1 cellular context compared by ENCODE assay signal in the genomic region with DNA sequence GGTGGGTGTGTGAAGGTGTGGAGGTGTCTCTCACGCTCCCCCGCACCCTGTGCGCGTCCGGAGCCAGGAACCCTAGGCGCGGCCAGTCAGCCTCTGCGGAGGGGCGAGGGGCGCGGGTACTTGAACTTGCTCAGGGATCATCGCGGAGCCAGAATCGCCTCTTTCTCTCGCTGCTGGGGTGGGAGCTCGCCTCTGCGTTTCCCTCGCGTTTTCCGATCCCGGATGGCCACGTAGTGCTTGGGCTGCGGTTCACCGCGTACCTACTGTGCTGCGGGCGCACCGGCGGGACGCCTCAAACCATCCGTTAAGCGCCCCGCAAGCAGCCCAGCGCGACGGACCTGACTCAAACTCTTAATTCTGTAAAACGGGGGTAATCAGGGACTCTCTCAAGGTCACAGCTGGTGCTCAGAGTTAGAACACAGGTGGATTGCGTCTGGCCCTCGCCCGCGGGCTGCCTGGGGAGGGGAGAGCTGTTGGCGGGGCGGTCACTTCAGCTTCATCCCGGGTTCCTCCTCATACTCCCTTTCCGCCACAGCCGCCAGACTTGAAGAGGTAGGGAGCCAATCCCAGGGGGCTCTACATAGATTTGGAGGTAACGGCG.
TF ChIP-seq lines count a peak whose summit lies in the region.

No MANE protein-coding gene starts in this region.

TF ChIP-seq in K562, 482 proteins besides CTCF, POLR2A, EP300 and RAD21:
- peak; percentile 57 for TF ChIP-seq FIP1L1 (IDR thresholded peaks at IDR 0.05; ENCODE audit: low read depth, low read length, poor library complexity, severe bottlenecking)
- TF ChIP-seq, protein P1, sequence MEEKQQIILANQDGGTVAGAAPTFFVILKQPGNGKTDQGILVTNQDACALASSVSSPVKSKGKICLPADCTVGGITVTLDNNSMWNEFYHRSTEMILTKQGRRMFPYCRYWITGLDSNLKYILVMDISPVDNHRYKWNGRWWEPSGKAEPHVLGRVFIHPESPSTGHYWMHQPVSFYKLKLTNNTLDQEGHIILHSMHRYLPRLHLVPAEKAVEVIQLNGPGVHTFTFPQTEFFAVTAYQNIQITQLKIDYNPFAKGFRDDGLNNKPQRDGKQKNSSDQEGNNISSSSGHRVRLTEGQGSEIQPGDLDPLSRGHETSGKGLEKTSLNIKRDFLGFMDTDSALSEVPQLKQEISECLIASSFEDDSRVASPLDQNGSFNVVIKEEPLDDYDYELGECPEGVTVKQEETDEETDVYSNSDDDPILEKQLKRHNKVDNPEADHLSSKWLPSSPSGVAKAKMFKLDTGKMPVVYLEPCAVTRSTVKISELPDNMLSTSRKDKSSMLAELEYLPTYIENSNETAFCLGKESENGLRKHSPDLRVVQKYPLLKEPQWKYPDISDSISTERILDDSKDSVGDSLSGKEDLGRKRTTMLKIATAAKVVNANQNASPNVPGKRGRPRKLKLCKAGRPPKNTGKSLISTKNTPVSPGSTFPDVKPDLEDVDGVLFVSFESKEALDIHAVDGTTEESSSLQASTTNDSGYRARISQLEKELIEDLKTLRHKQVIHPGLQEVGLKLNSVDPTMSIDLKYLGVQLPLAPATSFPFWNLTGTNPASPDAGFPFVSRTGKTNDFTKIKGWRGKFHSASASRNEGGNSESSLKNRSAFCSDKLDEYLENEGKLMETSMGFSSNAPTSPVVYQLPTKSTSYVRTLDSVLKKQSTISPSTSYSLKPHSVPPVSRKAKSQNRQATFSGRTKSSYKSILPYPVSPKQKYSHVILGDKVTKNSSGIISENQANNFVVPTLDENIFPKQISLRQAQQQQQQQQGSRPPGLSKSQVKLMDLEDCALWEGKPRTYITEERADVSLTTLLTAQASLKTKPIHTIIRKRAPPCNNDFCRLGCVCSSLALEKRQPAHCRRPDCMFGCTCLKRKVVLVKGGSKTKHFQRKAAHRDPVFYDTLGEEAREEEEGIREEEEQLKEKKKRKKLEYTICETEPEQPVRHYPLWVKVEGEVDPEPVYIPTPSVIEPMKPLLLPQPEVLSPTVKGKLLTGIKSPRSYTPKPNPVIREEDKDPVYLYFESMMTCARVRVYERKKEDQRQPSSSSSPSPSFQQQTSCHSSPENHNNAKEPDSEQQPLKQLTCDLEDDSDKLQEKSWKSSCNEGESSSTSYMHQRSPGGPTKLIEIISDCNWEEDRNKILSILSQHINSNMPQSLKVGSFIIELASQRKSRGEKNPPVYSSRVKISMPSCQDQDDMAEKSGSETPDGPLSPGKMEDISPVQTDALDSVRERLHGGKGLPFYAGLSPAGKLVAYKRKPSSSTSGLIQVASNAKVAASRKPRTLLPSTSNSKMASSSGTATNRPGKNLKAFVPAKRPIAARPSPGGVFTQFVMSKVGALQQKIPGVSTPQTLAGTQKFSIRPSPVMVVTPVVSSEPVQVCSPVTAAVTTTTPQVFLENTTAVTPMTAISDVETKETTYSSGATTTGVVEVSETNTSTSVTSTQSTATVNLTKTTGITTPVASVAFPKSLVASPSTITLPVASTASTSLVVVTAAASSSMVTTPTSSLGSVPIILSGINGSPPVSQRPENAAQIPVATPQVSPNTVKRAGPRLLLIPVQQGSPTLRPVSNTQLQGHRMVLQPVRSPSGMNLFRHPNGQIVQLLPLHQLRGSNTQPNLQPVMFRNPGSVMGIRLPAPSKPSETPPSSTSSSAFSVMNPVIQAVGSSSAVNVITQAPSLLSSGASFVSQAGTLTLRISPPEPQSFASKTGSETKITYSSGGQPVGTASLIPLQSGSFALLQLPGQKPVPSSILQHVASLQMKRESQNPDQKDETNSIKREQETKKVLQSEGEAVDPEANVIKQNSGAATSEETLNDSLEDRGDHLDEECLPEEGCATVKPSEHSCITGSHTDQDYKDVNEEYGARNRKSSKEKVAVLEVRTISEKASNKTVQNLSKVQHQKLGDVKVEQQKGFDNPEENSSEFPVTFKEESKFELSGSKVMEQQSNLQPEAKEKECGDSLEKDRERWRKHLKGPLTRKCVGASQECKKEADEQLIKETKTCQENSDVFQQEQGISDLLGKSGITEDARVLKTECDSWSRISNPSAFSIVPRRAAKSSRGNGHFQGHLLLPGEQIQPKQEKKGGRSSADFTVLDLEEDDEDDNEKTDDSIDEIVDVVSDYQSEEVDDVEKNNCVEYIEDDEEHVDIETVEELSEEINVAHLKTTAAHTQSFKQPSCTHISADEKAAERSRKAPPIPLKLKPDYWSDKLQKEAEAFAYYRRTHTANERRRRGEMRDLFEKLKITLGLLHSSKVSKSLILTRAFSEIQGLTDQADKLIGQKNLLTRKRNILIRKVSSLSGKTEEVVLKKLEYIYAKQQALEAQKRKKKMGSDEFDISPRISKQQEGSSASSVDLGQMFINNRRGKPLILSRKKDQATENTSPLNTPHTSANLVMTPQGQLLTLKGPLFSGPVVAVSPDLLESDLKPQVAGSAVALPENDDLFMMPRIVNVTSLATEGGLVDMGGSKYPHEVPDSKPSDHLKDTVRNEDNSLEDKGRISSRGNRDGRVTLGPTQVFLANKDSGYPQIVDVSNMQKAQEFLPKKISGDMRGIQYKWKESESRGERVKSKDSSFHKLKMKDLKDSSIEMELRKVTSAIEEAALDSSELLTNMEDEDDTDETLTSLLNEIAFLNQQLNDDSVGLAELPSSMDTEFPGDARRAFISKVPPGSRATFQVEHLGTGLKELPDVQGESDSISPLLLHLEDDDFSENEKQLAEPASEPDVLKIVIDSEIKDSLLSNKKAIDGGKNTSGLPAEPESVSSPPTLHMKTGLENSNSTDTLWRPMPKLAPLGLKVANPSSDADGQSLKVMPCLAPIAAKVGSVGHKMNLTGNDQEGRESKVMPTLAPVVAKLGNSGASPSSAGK (IDR thresholded peaks at IDR 0.05) = 0 out of 2 replicates have a peak, but pooled peaks have one; percentile 19
- TF ChIP-seq RBFOX2 (IDR thresholded peaks at IDR 0.05; ENCODE audit: low read depth, low read length) = 0 out of 2 replicates have a peak, but pooled peaks have one; percentile 33
- no peak for TF ChIP-seq KDM5B (IDR thresholded peaks at IDR 0.05; ENCODE audit: insufficient replicate concordance, low read depth, low read length)
- TF ChIP-seq MEIS2 (IDR thresholded peaks at IDR 0.05; ENCODE audit: partially characterized antibody) = no peak
TF ChIP-seq in K562: peak in this region for 3.
